15 cellular contexts compared by ENCODE assay signal in genomic region chr5:151682240-151682639, GRCh38. TPM values are rescaled to one million over a fixed set of nuclear protein-coding genes. Genes with fewer than 3 reads are reported as not detected.
A peak's percentile ranks its signal among the peaks of the same experiment; 100 is the strongest.
DNase-seq lines count a peak whose midpoint lies in the region; ATAC-seq and TF ChIP-seq lines count a peak whose summit lies in the region.
"Had no signal": no experiment of that assay in that cellular context is flagged by ENCODE, and none has a peak within 500 bp of the region (broad histone marks: within the 10 kb centered on the region; RNA-seq: fewer than 3 reads in every experiment).

No MANE protein-coding gene starts in this region.

- H3K4me3 Mint-ChIP-seq in activated CD4-positive, alpha-beta memory T cell treated with anti-CD3 and anti-CD28 coated beads, Interleukin-2, amount 10 ng/mL, durations not matched to agents 7 days and 5 days = no peak overlapping the region
- H3K4me3 Mint-ChIP-seq: activated CD8-positive, alpha-beta T cell treated with anti-CD3 and anti-CD28 coated beads for 36 hours; activated naive CD4-positive, alpha-beta T cell treated with anti-CD3 and anti-CD28 coated beads for 36 hours; naive thymus-derived CD8-positive, alpha-beta T cell; T-helper 1 cell treated with Interleukin-12 subunit alpha and Interleukin-12 subunit beta and Interleukin-4 antibody, amounts not matched to agents 30 μg/mL and 1 μg/mL, for 36 hours had no signal

- H3K4me1 Mint-ChIP-seq in activated CD4-positive, alpha-beta memory T cell treated with anti-CD3 and anti-CD28 coated beads, Interleukin-2, amount 10 ng/mL, durations not matched to agents 7 days and 5 days = peaks cover 11% of the 10 kb centered on the region

- CTCF ChIA-PET in AG04449 (lab: Yijun Ruan, JAX) = interaction anchor here (1.6 to 12.0 kb wide), 6 partner anchors 10 to 58 kb away, joined by 4 to 198 read pairs (median 10); no protein-coding TSS in a partner anchor
- CTCF ChIA-PET in activated CD4-positive, alpha-beta memory T cell treated with anti-CD3 and anti-CD28 coated beads, Interleukin-2, amount 10 ng/mL, durations not matched to agents 7 days and 5 days (lab: Charles Lee) = interaction anchor here (1.1 kb wide), 1 partner anchor 30 kb away, joined by 4 read pairs; no protein-coding TSS in a partner anchor

- no peak for ATAC-seq in RWPE2 (ENCODE audit: low read depth)
- ATAC-seq: activated CD8-positive, alpha-beta T cell treated with anti-CD3 and anti-CD28 coated beads for 36 hours; naive thymus-derived CD8-positive, alpha-beta T cell had no signal

- H3K27me3 ChIP-seq in RWPE2 (ENCODE audit: insufficient read depth, poor library complexity, severe bottlenecking) (no peaks in the 10 kb centered on the region), sigmoid colon (no peaks in the 10 kb centered on the region)
- H3K27me3 ChIP-seq: dorsolateral prefrontal cortex had no signal

- POLR2A ChIA-PET in AG04449 (lab: Yijun Ruan, JAX) = interaction anchor here (0.5 to 16.5 kb wide), 12 partner anchors 9 to 94 kb away, joined by 3 to 383 read pairs (median 14); partner anchors contain the start of gene G3BP1
- POLR2A ChIA-PET in activated CD4-positive, alpha-beta memory T cell treated with anti-CD3 and anti-CD28 coated beads, Interleukin-2, amount 10 ng/mL, durations not matched to agents 7 days and 5 days (lab: Charles Lee) = no interaction called here

- intact Hi-C loops in sigmoid colon (cut with DNase I) = no loop called here

- H3K27ac ChIP-seq in RWPE2 (ENCODE audit: poor library complexity, severe bottlenecking) = peak overlapping the region; percentile 78
- H3K27ac ChIP-seq in sigmoid colon = peak overlapping the region; percentile 87 to 95 (median 90)

- H3K36me3 ChIP-seq in RWPE2 (ENCODE audit: low read depth) = peaks cover 56% of the 10 kb centered on the region
- no peaks in the 10 kb centered on the region for H3K36me3 ChIP-seq in sigmoid colon

- TF ChIP-seq CTCF in AG04449 (IDR thresholded peaks at IDR 0.05; ENCODE audit: insufficient read depth, low read length, missing control alignments) (peak; percentile 24), RWPE2 (IDR thresholded peaks at IDR 0.05; ENCODE audit: poor library complexity, severe bottlenecking) (no peak), fibroblast of mammary gland (conservative IDR thresholded peaks at IDR 0.05; ENCODE audit: control insufficient read depth, insufficient read depth, low read depth, low read length) (peak; percentile 28), sigmoid colon (IDR thresholded peaks at IDR 0.05) (no peak)

- 77 to 81% methylated on average over 6 of the region's 6 CpGs for whole genome bisulfite sequencing in sigmoid colon, 2 donors

- H3K9me3 ChIP-seq in RWPE2 (ENCODE audit: severe bottlenecking) = no peaks in the 10 kb centered on the region
- H3K9me3 ChIP-seq in sigmoid colon = no peaks in the 10 kb centered on the region

- DNase-seq in AG04449 (ENCODE audit: low read depth, low spot score) (no peak), RWPE2 (ENCODE audit: low spot score) (no peak), fibroblast of mammary gland (ENCODE audit: low read depth) (peak; percentile 79), sigmoid colon (no peak), DMS53 (lab: John Stamatoyannopoulos, UW) (no peak), hippocampal formation (lab: John Stamatoyannopoulos, UW) (no peak)
- DNase-seq in activated CD8-positive, alpha-beta memory T cell treated with anti-CD3 and anti-CD28 coated beads, Interleukin-2, amount 50 U/mL, for 4 hours = no peak
- no peak for DNase-seq in activated CD4-positive, alpha-beta memory T cell treated with anti-CD3 and anti-CD28 coated beads, Interleukin-2, amount 10 ng/mL, durations not matched to agents 7 days and 5 days
- DNase-seq: activated CD8-positive, alpha-beta T cell treated with anti-CD3 and anti-CD28 coated beads for 36 hours; activated naive CD4-positive, alpha-beta T cell treated with anti-CD3 and anti-CD28 coated beads for 36 hours; dorsolateral prefrontal cortex; naive thymus-derived CD8-positive, alpha-beta T cell; NCI-H82; stimulated activated naive CD4-positive, alpha-beta T cell had no signal

- no peaks in the 10 kb centered on the region for H3K9me3 Mint-ChIP-seq in activated CD4-positive, alpha-beta memory T cell treated with anti-CD3 and anti-CD28 coated beads, Interleukin-2, amount 10 ng/mL, durations not matched to agents 7 days and 5 days
- H3K9me3 Mint-ChIP-seq: activated CD8-positive, alpha-beta T cell treated with anti-CD3 and anti-CD28 coated beads for 36 hours; activated naive CD4-positive, alpha-beta T cell treated with anti-CD3 and anti-CD28 coated beads for 36 hours; naive thymus-derived CD8-positive, alpha-beta T cell; T-helper 1 cell treated with Interleukin-12 subunit alpha and Interleukin-12 subunit beta and Interleukin-4 antibody, amounts not matched to agents 30 μg/mL and 1 μg/mL, for 36 hours had no signal

- TF ChIP-seq EP300 in sigmoid colon (IDR thresholded peaks at IDR 0.05) = no peak

- H3K4me3 ChIP-seq in AG04449 (ENCODE audit: low read depth, low read length) (peak overlapping the region; percentile 100), RWPE2 (ENCODE audit: severe bottlenecking) (no peak overlapping the region), fibroblast of mammary gland (ENCODE audit: control insufficient read depth, low read depth, low read length) (peak overlapping the region; percentile 0), sigmoid colon (peak overlapping the region in 1 of 4 donors; percentile 69)

- H3K36me3 Mint-ChIP-seq in activated CD4-positive, alpha-beta memory T cell treated with anti-CD3 and anti-CD28 coated beads, Interleukin-2, amount 10 ng/mL, durations not matched to agents 7 days and 5 days (ENCODE audit: low read depth) = no peaks in the 10 kb centered on the region
- H3K36me3 Mint-ChIP-seq: naive thymus-derived CD8-positive, alpha-beta T cell had no signal

- peaks cover 25% of the 10 kb centered on the region for H3K4me1 ChIP-seq in RWPE2 (ENCODE audit: insufficient read depth, poor library complexity, severe bottlenecking)
- H3K4me1 ChIP-seq in sigmoid colon = peaks cover 0 to 89% (median 80%) of the 10 kb centered on the region in 4 donors

- TF ChIP-seq POLR2A in sigmoid colon (IDR thresholded peaks at IDR 0.05) = no peak

- peaks cover 28% of the 10 kb centered on the region for H3K27me3 Mint-ChIP-seq in activated CD4-positive, alpha-beta memory T cell treated with anti-CD3 and anti-CD28 coated beads, Interleukin-2, amount 10 ng/mL, durations not matched to agents 7 days and 5 days

- no peak overlapping the region for H3K27ac Mint-ChIP-seq in activated CD4-positive, alpha-beta memory T cell treated with anti-CD3 and anti-CD28 coated beads, Interleukin-2, amount 10 ng/mL, durations not matched to agents 7 days and 5 days
- H3K27ac Mint-ChIP-seq: activated CD8-positive, alpha-beta T cell treated with anti-CD3 and anti-CD28 coated beads for 36 hours; activated naive CD4-positive, alpha-beta T cell treated with anti-CD3 and anti-CD28 coated beads for 36 hours; T-helper 1 cell treated with Interleukin-12 subunit alpha and Interleukin-12 subunit beta and Interleukin-4 antibody, amounts not matched to agents 30 μg/mL and 1 μg/mL, for 36 hours had no signal

RNA-seq across cellular contexts. Expression of gene SPARC, which starts 4.5 kb away (rescaled TPM):
- total RNA-seq in sigmoid colon = 100 to 1,000 TPM; 168 to 821 (median 339) TPM
- 100 to 1,000 TPM in 1 of 3 donors, 10 to 100 TPM in 2; 47.6 to 272 (median 70.9) TPM for polyA plus RNA-seq in sigmoid colon
- under 1 TPM in 1 of 2 experiments, not detected in 1; 0.25 TPM for total RNA-seq in activated CD4-positive, alpha-beta memory T cell treated with anti-CD3 and anti-CD28 coated beads, Interleukin-2, amount 10 ng/mL, durations not matched to agents 7 days and 5 days
- total RNA-seq: activated CD8-positive, alpha-beta T cell treated with anti-CD3 and anti-CD28 coated beads for 36 hours; naive thymus-derived CD8-positive, alpha-beta T cell had no signal
- polyA plus RNA-seq: naive thymus-derived CD8-positive, alpha-beta T cell had no signal

Comparison
In these comparisons a context has a peak if more than half of its experiments do, and no peak if none do; other contexts are left out.
1. CTCF ChIP-seq: peak in AG04449 (single experiment) and fibroblast of mammary gland (single experiment); none in RWPE2 (single experiment) and sigmoid colon (0 of 4).
2. RNA of gene SPARC, which starts 4.5 kb away (total RNA-seq): 168 to 821 TPM in sigmoid colon; 0.25 TPM in activated CD4-positive, alpha-beta memory T cell treated with anti-CD3 and anti-CD28 coated beads, Interleukin-2, amount 10 ng/mL, durations not matched to agents 7 days and 5 days; every median in the first group is over 100 times any median in the second.